Comparison of ENCODE assay signal across 11 cellular contexts in the genomic region with DNA sequence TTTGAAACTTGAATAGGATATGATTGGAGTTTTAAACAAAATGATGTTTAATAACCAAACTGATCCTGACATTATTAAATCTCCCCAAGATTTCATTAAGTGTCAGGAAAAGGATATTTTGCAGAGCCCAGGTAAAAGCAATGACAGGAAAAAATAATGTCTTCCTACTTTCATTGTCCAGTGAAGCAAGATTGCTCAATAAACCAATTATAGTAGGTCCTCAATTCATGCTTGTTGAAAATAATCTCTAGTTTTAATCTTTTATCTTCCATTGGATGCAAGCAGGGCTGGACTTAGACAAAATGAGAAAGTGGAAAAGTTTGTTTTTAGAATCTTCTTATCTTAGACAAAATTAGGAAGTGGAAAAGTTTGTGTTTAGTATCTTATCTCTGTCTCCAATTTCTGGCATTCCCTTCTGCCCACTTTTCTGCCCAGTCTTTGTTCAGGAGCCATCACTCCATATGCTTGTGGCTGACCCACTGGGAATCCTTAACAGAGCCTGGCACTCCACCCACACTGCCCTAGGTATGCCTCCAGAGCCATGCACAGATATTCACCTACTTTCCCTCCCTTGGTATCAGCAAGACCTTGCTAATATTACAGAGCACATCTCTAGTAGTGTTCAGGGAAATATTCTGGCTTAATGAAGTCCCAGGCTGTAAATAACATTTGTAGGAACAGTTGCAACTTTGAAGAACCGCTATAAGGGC.
"Had no signal": no experiment of that assay in that cellular context is flagged by ENCODE, and none has a peak within 500 bp of the region (broad histone marks: within the 10 kb centered on the region; RNA-seq: fewer than 3 reads in every experiment).

No MANE protein-coding gene starts in this region.

- H3K27me3 ChIP-seq: cardiac muscle cell, foreskin keratinocyte, heart left ventricle had no signal

- H3K4me3 ChIP-seq: cardiac muscle cell, esophagus squamous epithelium, heart left ventricle had no signal

- H3K36me3 ChIP-seq: cardiac muscle cell, esophagus squamous epithelium, heart left ventricle had no signal

- H3K27ac ChIP-seq: cardiac muscle cell, esophagus squamous epithelium, foreskin keratinocyte, VCaP had no signal

- DNase-seq: activated CD4-positive, alpha-beta memory T cell treated with anti-CD3 and anti-CD28 coated beads, Interleukin-2, amount 10 ng/mL, durations not matched to agents 7 days and 5 days; activated CD8-positive, alpha-beta memory T cell treated with anti-CD3 and anti-CD28 coated beads, Interleukin-2, amount 50 U/mL, for 48 hours; activated naive CD8-positive, alpha-beta T cell treated with anti-CD3 and anti-CD28 coated beads, Interleukin-2, amount 50 U/mL, for 24 hours; esophagus squamous epithelium; foreskin keratinocyte; heart left ventricle; mesendoderm; stimulated activated CD4-positive, alpha-beta T cell treated with anti-CD3 and anti-CD28 coated beads, Interleukin-4, amount 100 ng/mL, for 4 hours had no signal

- H3K9me3 ChIP-seq: esophagus squamous epithelium, heart left ventricle had no signal

- ATAC-seq: activated naive CD8-positive, alpha-beta T cell treated with anti-CD3 and anti-CD28 coated beads, Interleukin-2, amount 50 U/mL, for 24 hours; foreskin keratinocyte; heart left ventricle; left lobe of liver had no signal
